In genomic region chr10:44894691-44895090, GRCh38 we compare ENCODE assay signal across 12 cellular contexts. TPM values are rescaled to one million over a fixed set of nuclear protein-coding genes. Genes with fewer than 3 reads are reported as not detected.
"Had no signal": no experiment of that assay in that cellular context is flagged by ENCODE, and none has a peak within 500 bp of the region (broad histone marks: within the 10 kb centered on the region; RNA-seq: fewer than 3 reads in every experiment).

No MANE protein-coding gene starts in this region.

- H2AFZ ChIP-seq: GM23248 had no signal

- ATAC-seq: HCT116, HepG2 had no signal

- DNase-seq: GM23248, GOT3, H7, HFFc6, KBM-7 had no signal

- H3K9me3 ChIP-seq: HAP-1 had no signal

- H3K4me3 ChIP-seq: GM23248, HAP-1 had no signal

- H3K9ac ChIP-seq: GM23248 had no signal

- H3K27ac ChIP-seq: GM23248, HL-60 had no signal

- H3K4me1 ChIP-seq: HAP-1 had no signal

- H3K36me3 ChIP-seq: HAP-1 had no signal

RNA-seq across cellular contexts. Expression of gene TMEM72, which starts 16.4 kb away (rescaled TPM):
- total RNA-seq: GM23248, H4, H7, HFFc6, HT1080 had no signal
- polyA plus RNA-seq: GM23248, HepG2, IgD-negative memory B cell had no signal
